22 cellular contexts compared by ENCODE assay signal in the genomic region with DNA sequence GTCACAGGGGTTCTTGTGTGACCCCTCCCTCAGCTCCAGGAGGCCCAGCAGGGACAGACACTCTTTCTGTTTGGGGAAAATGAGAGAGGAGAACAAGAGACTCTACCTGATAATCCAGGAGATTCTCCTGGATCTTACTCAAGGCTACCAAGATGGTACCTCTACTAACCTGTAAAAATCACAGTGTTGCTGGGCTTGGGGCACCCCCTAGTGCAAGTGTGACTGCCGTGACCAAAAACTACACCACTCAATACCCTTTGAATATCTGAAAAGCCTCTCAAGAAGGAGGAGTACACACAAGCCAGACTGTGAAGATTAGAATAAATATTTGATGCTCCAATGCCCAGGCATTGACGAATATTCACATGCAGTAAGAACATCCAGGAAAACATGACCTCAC.
DNase-seq lines count a peak whose midpoint lies in the region; ATAC-seq, FAIRE-seq and TF ChIP-seq lines count a peak whose summit lies in the region.
"Had no signal": no experiment of that assay in that cellular context is flagged by ENCODE, and none has a peak within 500 bp of the region (broad histone marks: within the 10 kb centered on the region; RNA-seq: fewer than 3 reads in every experiment).

No MANE protein-coding gene starts in this region.

- H3K27me3 Mint-ChIP-seq in GM23338 (ENCODE audit: insufficient read depth, low read depth, poor library complexity) = peaks cover 2% of the 10 kb centered on the region
- H3K27me3 Mint-ChIP-seq: CD4-positive, alpha-beta T cell; CD8-positive, alpha-beta memory T cell had no signal

- H4K8ac ChIP-seq in H1 (ENCODE audit: extremely low read depth, insufficient read depth, low read length) = no peak overlapping the region

- H3F3A ChIP-seq in GM23338 (replicated peaks; ENCODE audit: low read depth) = no peaks in the 10 kb centered on the region

- no peaks in the 10 kb centered on the region for H3K23me2 ChIP-seq in H1 (ENCODE audit: low read depth, low read length)

- H3K79me2 ChIP-seq in GM23338 (replicated peaks; ENCODE audit: insufficient read depth) = no peaks in the 10 kb centered on the region
- no peaks in the 10 kb centered on the region for H3K79me2 ChIP-seq in Karpas-422 (ENCODE audit: low read length)
- H3K79me2 ChIP-seq in H1 (ENCODE audit: control insufficient read depth in 1 of 2, insufficient read depth in 2 of 2, low read length in 2 of 2) = no peaks in the 10 kb centered on the region

- no peak for TF ChIP-seq EP300 in H1 (IDR thresholded peaks at IDR 0.05; ENCODE audit: borderline replicate concordance in 1 of 2, low read depth in 2 of 2, low read length in 2 of 2)

- peak; percentile 60 to 61 for TF ChIP-seq RAD21 in H1 (IDR thresholded peaks at IDR 0.05 in 1 of 2, conservative IDR thresholded peaks at IDR 0.05 in 1 of 2; ENCODE audit: low read depth in 2 of 2, low read length in 2 of 2)

- CTCF ChIA-PET in H1 (lab: Charles Lee; ENCODE audit: partially characterized antibody) = no interaction called here

- no peaks in the 10 kb centered on the region for H3K4me1 ChIP-seq in GM23338 (ENCODE audit: insufficient read depth)
- H3K4me1 ChIP-seq in Karpas-422 (ENCODE audit: low read length) = no peaks in the 10 kb centered on the region
- no peaks in the 10 kb centered on the region for H3K4me1 ChIP-seq in H1 (replicated peaks in 1 of 4; ENCODE audit: control insufficient read depth in 3 of 4, insufficient read depth in 4 of 4, low read length in 3 of 4)
- H3K4me1 ChIP-seq: A549, BE2C, HAP-1 had no signal

- POLR2A ChIA-PET in H1 (lab: Charles Lee; ENCODE audit: partially characterized antibody) = no interaction called here

- H3K9me2 ChIP-seq in GM23338 (ENCODE audit: insufficient read depth) (no peaks in the 10 kb centered on the region), Karpas-422 (replicated peaks; ENCODE audit: insufficient read depth, low read length) (no peaks in the 10 kb centered on the region)

- H2BK12ac ChIP-seq in H1 (ENCODE audit: low read depth, low read length) = no peak overlapping the region

- TF ChIP-seq POLR2A in H1 (IDR thresholded peaks at IDR 0.05; ENCODE audit: control extremely low read depth in 1 of 2, low read depth in 2 of 2, low read length in 2 of 2) = no peak

- no peak overlapping the region for H3K4ac ChIP-seq in H1 (replicated peaks; ENCODE audit: insufficient read length, low read depth, low read length)

- H3K18ac ChIP-seq in H1 (ENCODE audit: extremely low read depth, low read length) = no peak overlapping the region

- no peak for FAIRE-seq in H1 (lab: Jason Lieb, UNC)
- FAIRE-seq: A549, GM12878, GM19239 had no signal

- H4K91ac ChIP-seq in H1 (replicated peaks; ENCODE audit: insufficient read length, low read length) = no peak overlapping the region

- H3K4me3 ChIP-seq in GM23338 (no peak overlapping the region), Karpas-422 (ENCODE audit: low read length) (no peak overlapping the region), H1 (ENCODE audit: extremely low read depth in 1 of 4, insufficient read depth in 2 of 4, low read depth in 3 of 4, low read length in 4 of 4) (no peak overlapping the region)
- H3K4me3 ChIP-seq: A549; BLaER1 treated with 17β-estradiol and CSF1 and Interleukin-3, amounts not matched to agents 10 nM and 100 nM; GM12878; HAP-1 had no signal

- H3K9me3 ChIP-seq in Karpas-422 (ENCODE audit: low read length) = peaks cover 41% of the 10 kb centered on the region
- peaks cover 15 to 22% of the 10 kb centered on the region in 2 experiments for H3K9me3 ChIP-seq in H1 (ENCODE audit: insufficient read depth in 2 of 2, low read depth in 1 of 2, low read length in 1 of 2)
- H3K9me3 ChIP-seq: BE2C, HAP-1 had no signal

- no peak overlapping the region for H3K14ac ChIP-seq in H1 (ENCODE audit: insufficient read length)

- no peaks in the 10 kb centered on the region; the same call in 1 of the 2 replicates for H3K36me3 ChIP-seq in GM23338 (ENCODE audit: insufficient read depth)
- no peaks in the 10 kb centered on the region for H3K36me3 ChIP-seq in Karpas-422 (ENCODE audit: insufficient read depth, low read length)
- H3K36me3 ChIP-seq in H1 (ENCODE audit: control insufficient read depth in 2 of 4, insufficient read depth in 4 of 4, low read length in 3 of 4) = no peaks in the 10 kb centered on the region
- H3K36me3 ChIP-seq: BE2C; BLaER1 treated with 17β-estradiol and CSF1 and Interleukin-3, amounts not matched to agents 10 nM and 100 nM; HAP-1 had no signal

- no peak overlapping the region for H4K5ac ChIP-seq in H1 (ENCODE audit: insufficient read length, low read depth, low read length)

- no peak overlapping the region for H3K4me2 ChIP-seq in GM23338
- no peak overlapping the region for H3K4me2 ChIP-seq in Karpas-422 (ENCODE audit: low read depth, low read length, poor library complexity, severe bottlenecking)
- H3K4me2 ChIP-seq in H1 (ENCODE audit: insufficient read depth in 1 of 2, low read depth in 2 of 2, low read length in 2 of 2) = no peak overlapping the region
- H3K4me2 ChIP-seq: A549; BLaER1 treated with 17β-estradiol and CSF1 and Interleukin-3, amounts not matched to agents 10 nM and 100 nM had no signal

- no peak overlapping the region for H3K23ac ChIP-seq in H1 (ENCODE audit: insufficient read length)

- DNase-seq in GM23338 (ENCODE audit: low spot score) (peak; percentile 11), Karpas-422 (no peak), H1 (ENCODE audit: low read depth in 1 of 2, low spot score in 2 of 2) (no peak), SHP77 treated with DMSO at 0.1 percent for 48 hours (lab: John Stamatoyannopoulos, UW) (no peak)
- DNase-seq: 8988T; ACHN; AML-193; BE2C; CD4-positive, alpha-beta T cell; CD8-positive, alpha-beta memory T cell; DMS79; EL; GDM1; HFFc6 had no signal

- peaks cover 49% of the 10 kb centered on the region for H3K36me3 Mint-ChIP-seq in GM23338 (ENCODE audit: low read depth)
- H3K36me3 Mint-ChIP-seq: CD14-positive monocyte; CD8-positive, alpha-beta memory T cell had no signal

- H3K9ac ChIP-seq in Karpas-422 (ENCODE audit: low read length) = no peak overlapping the region
- H3K9ac ChIP-seq in H1 (replicated peaks in 1 of 4; ENCODE audit: extremely low read depth in 1 of 4, low read depth in 3 of 4, low read length in 3 of 4) = no peak overlapping the region
- H3K9ac ChIP-seq: BLaER1 treated with 17β-estradiol and CSF1 and Interleukin-3, amounts not matched to agents 10 nM and 100 nM had no signal

- H3K4me3 Mint-ChIP-seq in GM23338 = no peak overlapping the region
- H3K4me3 Mint-ChIP-seq: CD14-positive monocyte; CD4-positive, alpha-beta T cell; CD8-positive, alpha-beta memory T cell; HFFc6 had no signal

- no peak overlapping the region for H2BK120ac ChIP-seq in H1 (replicated peaks; ENCODE audit: low read depth, low read length)

- no peak overlapping the region for H3K27ac ChIP-seq in GM23338 (ENCODE audit: low read depth)
- no peak overlapping the region for H3K27ac ChIP-seq in Karpas-422 (ENCODE audit: low read length)
- H3K27ac ChIP-seq in H1 (ENCODE audit: low read depth, low read length) = no peak overlapping the region
- H3K27ac ChIP-seq: A549; BLaER1 treated with 17β-estradiol and CSF1 and Interleukin-3, amounts not matched to agents 10 nM and 100 nM had no signal

- no peaks in the 10 kb centered on the region for H3K79me1 ChIP-seq in H1 (ENCODE audit: low read depth, low read length)

- H2BK15ac ChIP-seq in H1 (ENCODE audit: low read length) = no peak overlapping the region

- peak; percentile 24 to 41 for TF ChIP-seq CTCF in GM23338 (conservative IDR thresholded peaks at IDR 0.05; ENCODE audit: low read depth in 2 of 2)
- peak in 2 of 3 experiments; percentile 3 to 28; a peak in 2 of 4 replicates for TF ChIP-seq CTCF in H1 (IDR thresholded peaks at IDR 0.05; ENCODE audit: control extremely low read depth in 1 of 3, insufficient read depth in 1 of 3, low read depth in 1 of 3, low read length in 3 of 3)

- H2AK5ac ChIP-seq in H1 (ENCODE audit: low read depth, low read length) = no peak overlapping the region

- no peaks in the 10 kb centered on the region for H3K27me3 ChIP-seq in GM23338 (ENCODE audit: insufficient read depth)
- H3K27me3 ChIP-seq in Karpas-422 (ENCODE audit: low read length) = no peaks in the 10 kb centered on the region
- H3K27me3 ChIP-seq in H1 (replicated peaks in 1 of 4; ENCODE audit: control insufficient read depth in 3 of 4, extremely low read depth in 1 of 4, insufficient read depth in 3 of 4, low read length in 3 of 4) = no peaks in the 10 kb centered on the region
- H3K27me3 ChIP-seq: BE2C; BLaER1 treated with 17β-estradiol and CSF1 and Interleukin-3, amounts not matched to agents 10 nM and 100 nM had no signal

- no peak overlapping the region for H3K27ac Mint-ChIP-seq in GM23338
- H3K27ac Mint-ChIP-seq: CD4-positive, alpha-beta T cell; CD8-positive, alpha-beta memory T cell; HFFc6 had no signal

- H3K9me3 Mint-ChIP-seq in GM23338 = peaks cover 64% of the 10 kb centered on the region

- H2AFZ ChIP-seq in GM23338 = no peak overlapping the region
- peak overlapping the region; percentile 12; the same call in 1 of the 2 replicates for H2AFZ ChIP-seq in Karpas-422 (ENCODE audit: low read length)
- H2AFZ ChIP-seq in H1 (ENCODE audit: low read length) = no peak overlapping the region

- H4K20me1 ChIP-seq in GM23338 (replicated peaks; ENCODE audit: insufficient read depth) = no peaks in the 10 kb centered on the region
- H4K20me1 ChIP-seq in Karpas-422 (ENCODE audit: insufficient read depth, low read depth, low read length) = no peaks in the 10 kb centered on the region
- no peaks in the 10 kb centered on the region for H4K20me1 ChIP-seq in H1 (replicated peaks in 1 of 2; ENCODE audit: control insufficient read depth in 1 of 2, insufficient read depth in 2 of 2, low read length in 2 of 2)
- H4K20me1 ChIP-seq: BLaER1 treated with 17β-estradiol and CSF1 and Interleukin-3, amounts not matched to agents 10 nM and 100 nM had no signal

- 86% methylated on average over 2 of the region's 2 CpGs; no CpG with 5 or more reads in 1 of the 2 experiments for WGBS in H1 (ENCODE audit: extremely low coverage in 1 of 2, insufficient coverage in 1 of 2, insufficient read length in 1 of 2, insufficient replicate concordance in 2 of 2, low coverage in 1 of 2, low lambda C conversion rate in 2 of 2, missing lambda C conversion rate in 1 of 2), 2 experiments

- no peak for ATAC-seq in GM23338
- ATAC-seq in HG03571 (IDR thresholded peaks at IDR 0.05; ENCODE audit: unreplicated experiment) = no peak
- ATAC-seq in GM19324 (IDR thresholded peaks at IDR 0.05; ENCODE audit: low FRiP score, unreplicated experiment) = no peak
- ATAC-seq: A549, GM12878 had no signal

- H3K4me1 Mint-ChIP-seq in GM23338 = no peaks in the 10 kb centered on the region
- H3K4me1 Mint-ChIP-seq: CD8-positive, alpha-beta memory T cell had no signal

- no peak overlapping the region for H3K56ac ChIP-seq in H1 (replicated peaks; ENCODE audit: insufficient read length, low read depth, low read length)

- no peak overlapping the region for H2BK5ac ChIP-seq in H1 (ENCODE audit: low read depth, low read length)

- no peak overlapping the region for H2BK20ac ChIP-seq in H1 (ENCODE audit: low read length)

TF ChIP-seq in GM23338, 12 proteins besides CTCF, POLR2A, EP300 and RAD21 (continues in another document):
- TF ChIP-seq CREB1 (CRISPR knock-in tag; IDR thresholded peaks at IDR 0.05; ENCODE audit: low read depth) = no peak

TF ChIP-seq in H1, 55 proteins besides CTCF, POLR2A, EP300 and RAD21 (continues in another document):
- no peak for TF ChIP-seq TBP (IDR thresholded peaks at IDR 0.05; ENCODE audit: low read depth, low read length)
- TF ChIP-seq JUN (IDR thresholded peaks at IDR 0.05; ENCODE audit: low read depth, low read length) = no peak
